ENCODE assay signal across 8 cellular contexts in genomic region chr1:1206376-1207253, GRCh38. TPM values are rescaled to one million over a fixed set of nuclear protein-coding genes. Genes with fewer than 3 reads are reported as not detected.
DNase-seq lines count a peak whose midpoint lies in the region; ATAC-seq and TF ChIP-seq lines count a peak whose summit lies in the region.

TNFRSF18 (minus strand) TSS chr1:1206592; CDS start chr1:1206571, 21 bp downstream.

- peak; percentile 17 for ATAC-seq in activated CD8-positive, alpha-beta memory T cell treated with anti-CD3 and anti-CD28 coated beads, Interleukin-2, amount 10 ng/mL, durations not matched to agents 7 days and 5 days
- peak; percentile 50 for ATAC-seq in stimulated activated memory B cell treated with anti-CD40 and anti-IgM and Interleukin-4, amounts not matched to agents 10 μg/mL and 1 μg/mL and 100 μg/mL, for 72 hours
- no peak for ATAC-seq in HG02938 (IDR thresholded peaks at IDR 0.05; ENCODE audit: unreplicated experiment)
- ATAC-seq in GM18502 (IDR thresholded peaks at IDR 0.05; ENCODE audit: poor library complexity, unreplicated experiment): no peak

- BruUV-seq in MCF 10A (replicated peaks; lab: Mats Ljungman, UMichigan): no TSS peak

- POLR2A ChIA-PET in MCF 10A (lab: Yijun Ruan, JAX): interaction anchor here (0.6 to 1.2 kb wide), 2 partner anchors 32 to 51 kb away, joined by 3 read pairs; no protein-coding TSS in a partner anchor

- H3K27ac Mint-ChIP-seq in MCF 10A (ENCODE audit: low read depth, unreplicated experiment): no peak within 1 kb of the TSS
- H3K27ac Mint-ChIP-seq in activated CD8-positive, alpha-beta memory T cell treated with anti-CD3 and anti-CD28 coated beads, Interleukin-2, amount 10 ng/mL, durations not matched to agents 7 days and 5 days: peak within 1 kb of the TSS; percentile 64
- peak within 1 kb of the TSS; percentile 90 for H3K27ac Mint-ChIP-seq in stimulated activated memory B cell treated with anti-CD40 and anti-IgM and Interleukin-4, amounts not matched to agents 10 μg/mL and 1 μg/mL and 100 μg/mL, for 72 hours

- in situ Hi-C loops in T47D (cut with HindIII; ENCODE audit: low pct_unique_long_range_greater_than_20kb, low sequenced_read_pairs): no loop called here

- no peaks in the 10 kb centered on the region for H3K9me3 Mint-ChIP-seq in MCF 10A (ENCODE audit: unreplicated experiment)
- no peaks in the 10 kb centered on the region for H3K9me3 Mint-ChIP-seq in activated CD8-positive, alpha-beta memory T cell treated with anti-CD3 and anti-CD28 coated beads, Interleukin-2, amount 10 ng/mL, durations not matched to agents 7 days and 5 days (ENCODE audit: low read depth)
- H3K9me3 Mint-ChIP-seq in stimulated activated memory B cell treated with anti-CD40 and anti-IgM and Interleukin-4, amounts not matched to agents 10 μg/mL and 1 μg/mL and 100 μg/mL, for 72 hours: no peaks in the 10 kb centered on the region

- CTCF ChIA-PET in MCF 10A (lab: Yijun Ruan, JAX): interaction anchor here (0.6 to 1.1 kb wide), 4 partner anchors 11 to 90 kb away, joined by 3 to 4 read pairs (median 3); no protein-coding TSS in a partner anchor
- CTCF ChIA-PET in activated CD8-positive, alpha-beta memory T cell treated with anti-CD3 and anti-CD28 coated beads, Interleukin-2, amount 10 ng/mL, durations not matched to agents 7 days and 5 days (lab: Charles Lee): interaction anchor here (1.4 to 3.6 kb wide), 3 partner anchors 24 to 90 kb away, joined by 4 to 24 read pairs (median 4); partner anchors contain the start of gene C1orf159

- H3K27me3 Mint-ChIP-seq in MCF 10A (ENCODE audit: insufficient read depth, unreplicated experiment): no peaks in the 10 kb centered on the region
- no peaks in the 10 kb centered on the region for H3K27me3 Mint-ChIP-seq in activated CD8-positive, alpha-beta memory T cell treated with anti-CD3 and anti-CD28 coated beads, Interleukin-2, amount 10 ng/mL, durations not matched to agents 7 days and 5 days
- peaks cover 8% of the 10 kb centered on the region for H3K27me3 Mint-ChIP-seq in stimulated activated memory B cell treated with anti-CD40 and anti-IgM and Interleukin-4, amounts not matched to agents 10 μg/mL and 1 μg/mL and 100 μg/mL, for 72 hours

- no peak within 1 kb of the TSS for H3K4me3 Mint-ChIP-seq in MCF 10A (ENCODE audit: unreplicated experiment)
- peak within 1 kb of the TSS; percentile 53 for H3K4me3 Mint-ChIP-seq in activated CD8-positive, alpha-beta memory T cell treated with anti-CD3 and anti-CD28 coated beads, Interleukin-2, amount 10 ng/mL, durations not matched to agents 7 days and 5 days
- H3K4me3 Mint-ChIP-seq in stimulated activated memory B cell treated with anti-CD40 and anti-IgM and Interleukin-4, amounts not matched to agents 10 μg/mL and 1 μg/mL and 100 μg/mL, for 72 hours: peak within 1 kb of the TSS; percentile 84

- intact Hi-C loops in MCF 10A (cut with micrococcal nuclease): no loop called here

- H3K4me1 Mint-ChIP-seq in MCF 10A (ENCODE audit: insufficient read depth, unreplicated experiment): peaks cover 15% of the 10 kb centered on the region
- H3K4me1 Mint-ChIP-seq in activated CD8-positive, alpha-beta memory T cell treated with anti-CD3 and anti-CD28 coated beads, Interleukin-2, amount 10 ng/mL, durations not matched to agents 7 days and 5 days: peaks cover 22% of the 10 kb centered on the region
- H3K4me1 Mint-ChIP-seq in stimulated activated memory B cell treated with anti-CD40 and anti-IgM and Interleukin-4, amounts not matched to agents 10 μg/mL and 1 μg/mL and 100 μg/mL, for 72 hours: peaks cover 63% of the 10 kb centered on the region

- TF ChIP-seq CTCF in MCF 10A (IDR thresholded peaks at IDR 0.05; ENCODE audit: unreplicated experiment): no peak

- peak; percentile 67 to 68 for DNase-seq in T47D (ENCODE audit: low read depth in 1 of 2, low spot score in 1 of 2)
- no peak for DNase-seq in MCF 10A (ENCODE audit: unreplicated experiment)
- no peak for DNase-seq in activated CD8-positive, alpha-beta memory T cell treated with anti-CD3 and anti-CD28 coated beads, Interleukin-2, amount 10 ng/mL, durations not matched to agents 7 days and 5 days
- no peak for DNase-seq in superior temporal gyrus (ENCODE audit: extremely low spot score)

- peaks cover 5% of the 10 kb centered on the region for H3K36me3 Mint-ChIP-seq in MCF 10A (ENCODE audit: insufficient read depth, unreplicated experiment)
- H3K36me3 Mint-ChIP-seq in activated CD8-positive, alpha-beta memory T cell treated with anti-CD3 and anti-CD28 coated beads, Interleukin-2, amount 10 ng/mL, durations not matched to agents 7 days and 5 days: peaks cover 1% of the 10 kb centered on the region
- H3K36me3 Mint-ChIP-seq in stimulated activated memory B cell treated with anti-CD40 and anti-IgM and Interleukin-4, amounts not matched to agents 10 μg/mL and 1 μg/mL and 100 μg/mL, for 72 hours: peaks cover 6% of the 10 kb centered on the region

- peak within 1 kb of the TSS; percentile 1 for H3K4me3 ChIP-seq in iPS-11a (ENCODE audit: low read depth, low read length)

RNA-seq across cellular contexts. Expression of gene TNFRSF18, which starts in this region (rescaled TPM):
- not detected in 2 replicates for total RNA-seq in MCF 10A (2022)
- 100 to 1,000 TPM in 1 of 2 experiments, 10 to 100 TPM in 1; 28.1 to 156 TPM for total RNA-seq in activated CD8-positive, alpha-beta memory T cell treated with anti-CD3 and anti-CD28 coated beads, Interleukin-2, amount 10 ng/mL, durations not matched to agents 7 days and 5 days

Comparison
In these comparisons a context has a peak if more than half of its experiments do, and no peak if none do; other contexts are left out.
1. RNA of gene TNFRSF18 (total RNA-seq): 28.1 to 156 TPM in activated CD8-positive, alpha-beta memory T cell treated with anti-CD3 and anti-CD28 coated beads, Interleukin-2, amount 10 ng/mL, durations not matched to agents 7 days and 5 days; not detected in MCF 10A; every median in the first group is over 10 times any median in the second.
2. DNase-seq: peak in T47D (2 of 2); none in MCF 10A (single experiment), activated CD8-positive, alpha-beta memory T cell treated with anti-CD3 and anti-CD28 coated beads, Interleukin-2, amount 10 ng/mL, durations not matched to agents 7 days and 5 days (single experiment) and superior temporal gyrus (single experiment).
3. ATAC-seq: peak in activated CD8-positive, alpha-beta memory T cell treated with anti-CD3 and anti-CD28 coated beads, Interleukin-2, amount 10 ng/mL, durations not matched to agents 7 days and 5 days (single experiment) and stimulated activated memory B cell treated with anti-CD40 and anti-IgM and Interleukin-4, amounts not matched to agents 10 μg/mL and 1 μg/mL and 100 μg/mL, for 72 hours (single experiment); none in HG02938 (single experiment) and GM18502 (single experiment).